Comparison of ENCODE assay signal across 8 cellular contexts in the genomic region with DNA sequence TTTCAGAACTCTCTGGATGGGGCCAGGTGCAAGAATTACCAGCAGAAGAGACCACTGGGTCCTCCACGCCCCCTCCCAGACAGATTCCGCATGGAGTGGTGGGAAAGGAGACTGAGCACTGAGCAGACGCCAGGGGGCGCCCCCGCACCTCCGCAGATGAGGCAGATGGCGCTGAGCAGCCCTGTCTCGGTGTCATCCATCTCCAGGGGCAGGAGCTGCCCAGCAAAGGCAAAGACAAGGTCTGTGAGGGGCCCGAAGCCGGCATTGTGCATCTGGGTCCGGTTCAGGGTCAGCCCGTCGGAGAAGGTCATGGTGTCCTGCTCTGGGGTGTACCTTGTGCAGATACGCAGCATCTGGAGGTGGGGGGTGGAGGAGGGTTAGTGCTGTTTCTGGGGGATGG. TPM values are rescaled to one million over a fixed set of nuclear protein-coding genes. Genes with fewer than 3 reads are reported as not detected.
DNase-seq lines count a peak whose midpoint lies in the region; ATAC-seq and TF ChIP-seq lines count a peak whose summit lies in the region.

No MANE protein-coding gene starts in this region.

- H3K27me3 Mint-ChIP-seq in activated naive CD8-positive, alpha-beta T cell treated with anti-CD3 and anti-CD28 coated beads for 36 hours, result no peaks in the 10 kb centered on the region

- H3K36me3 ChIP-seq in heart left ventricle, result peaks cover 0 to 56% (median 45%) of the 10 kb centered on the region in 9 donors

- DNase-seq in SIG-M5 treated with dmso at 0.1 percent for 504 hours (lab: John Stamatoyannopoulos, UW; ENCODE audit: unreplicated experiment), result peak; percentile 64
- DNase-seq in SIG-M5 (lab: John Stamatoyannopoulos, UW), result no peak
- peak; percentile 60 for DNase-seq in NCI-H1105 (lab: John Stamatoyannopoulos, UW)
- peak; percentile 67 for DNase-seq in SW480 (ENCODE audit: low spot score)
- peak; percentile 82 for DNase-seq in activated naive CD8-positive, alpha-beta T cell treated with anti-CD3 and anti-CD28 coated beads for 36 hours
- DNase-seq in heart left ventricle, result peak; percentile 84 to 92 (median 86)
- no peak for DNase-seq in retinal pigment epithelial cell (ENCODE audit: low read depth)

- TF ChIP-seq POLR2A in heart left ventricle (IDR thresholded peaks at IDR 0.05), result no peak

- intact Hi-C loops in heart left ventricle (cut with DNase I), result loop anchor here in 9 of 10 donors (1.0 to 10.0 kb wide), 9 partner anchors 37 to 291 kb away; partner anchors contain the start of genes ESPL1 (in 3 of the 9), TARBP2 (in 2 of the 9) and NPFF (in 1 of the 9)

- no peaks in the 10 kb centered on the region for H3K27me3 ChIP-seq in heart left ventricle

- H3K4me1 ChIP-seq in heart left ventricle, result peaks cover 19 to 74% (median 59%) of the 10 kb centered on the region in 12 donors

- no peaks in the 10 kb centered on the region for H3K9me3 ChIP-seq in heart left ventricle

- peak; percentile 74 to 82 (median 78) for ATAC-seq in heart left ventricle
- no peak for ATAC-seq in GM21528 (IDR thresholded peaks at IDR 0.05; ENCODE audit: low FRiP score, unreplicated experiment)

- TF ChIP-seq CTCF in heart left ventricle (IDR thresholded peaks at IDR 0.05) (peak; percentile 90 to 99 (median 96)), retinal pigment epithelial cell (conservative IDR thresholded peaks at IDR 0.05; ENCODE audit: low read depth, low read length) (peak; percentile 93)

- H3K27ac ChIP-seq in heart left ventricle, result peak overlapping the region in 11 of 12 donors; percentile 64 to 100 (median 98)

- peaks cover 39% of the 10 kb centered on the region for H3K36me3 Mint-ChIP-seq in activated naive CD8-positive, alpha-beta T cell treated with anti-CD3 and anti-CD28 coated beads for 36 hours

- H3K4me1 Mint-ChIP-seq in activated naive CD8-positive, alpha-beta T cell treated with anti-CD3 and anti-CD28 coated beads for 36 hours, result peaks cover 63% of the 10 kb centered on the region

- H3K4me3 Mint-ChIP-seq in activated naive CD8-positive, alpha-beta T cell treated with anti-CD3 and anti-CD28 coated beads for 36 hours, result no peak overlapping the region

- H3K27ac Mint-ChIP-seq in activated naive CD8-positive, alpha-beta T cell treated with anti-CD3 and anti-CD28 coated beads for 36 hours, result peak overlapping the region; percentile 39

- no peaks in the 10 kb centered on the region for H3K9me3 Mint-ChIP-seq in activated naive CD8-positive, alpha-beta T cell treated with anti-CD3 and anti-CD28 coated beads for 36 hours

- H3K4me3 ChIP-seq in heart left ventricle, result peak overlapping the region in 8 of 12 donors; percentile 1 to 60 (median 43)
- no peak overlapping the region for H3K4me3 ChIP-seq in retinal pigment epithelial cell (ENCODE audit: low read length)

- WGBS in heart left ventricle, 4 donors, result 6 to 14% (median 8%) methylated on average over 13 to 14 of the region's 14 CpGs

RNA-seq across cellular contexts. Expression of gene ITGB7, which starts 6.3 kb away (rescaled TPM):
- 100 to 1,000 TPM; 102 to 105 TPM for total RNA-seq in activated naive CD8-positive, alpha-beta T cell treated with anti-CD3 and anti-CD28 coated beads for 36 hours
- total RNA-seq in heart left ventricle, result 10 to 100 TPM in 1 of 9 donors, 1 to 10 TPM in 5, under 1 TPM in 3; 0.12 to 11.6 (median 1.4) TPM
- under 1 TPM; 0.50 to 0.75 TPM for polyA plus RNA-seq in heart left ventricle

RNA-seq across cellular contexts. Expression of gene RARG, which starts 18.7 kb away (rescaled TPM):
- total RNA-seq in activated naive CD8-positive, alpha-beta T cell treated with anti-CD3 and anti-CD28 coated beads for 36 hours, result 10 to 100 TPM; 22.7 to 26.0 TPM
- total RNA-seq in heart left ventricle, result 10 to 100 TPM in 7 of 9 donors, 1 to 10 TPM in 2; 6.4 to 22.5 (median 16.0) TPM
- 10 to 100 TPM in 1 of 2 donors, 1 to 10 TPM in 1; 7.4 to 10.2 TPM for polyA plus RNA-seq in heart left ventricle

RNA-seq across cellular contexts. Expression of gene CSAD, which starts 32.6 kb away (rescaled TPM):
- 10 to 100 TPM; 11.8 to 11.9 TPM for total RNA-seq in activated naive CD8-positive, alpha-beta T cell treated with anti-CD3 and anti-CD28 coated beads for 36 hours
- 10 to 100 TPM in 4 of 9 donors, 1 to 10 TPM in 5; 4.3 to 14.8 (median 8.2) TPM for total RNA-seq in heart left ventricle
- 10 to 100 TPM in 1 of 2 donors, 1 to 10 TPM in 1; 4.6 to 26.5 TPM for polyA plus RNA-seq in heart left ventricle

RNA-seq across cellular contexts. Expression of gene ZNF740, which starts 32.8 kb away (rescaled TPM):
- total RNA-seq in activated naive CD8-positive, alpha-beta T cell treated with anti-CD3 and anti-CD28 coated beads for 36 hours, result 10 to 100 TPM; 34.9 to 42.8 TPM
- 10 to 100 TPM in 7 of 9 donors, 1 to 10 TPM in 2; 4.8 to 27.4 (median 18.7) TPM for total RNA-seq in heart left ventricle
- polyA plus RNA-seq in heart left ventricle, result 1 to 10 TPM; 6.1 to 6.7 TPM

RNA-seq across cellular contexts. Expression of gene ESPL1, which starts 54.8 kb away (rescaled TPM):
- 10 to 100 TPM; 66.3 to 67.7 TPM for total RNA-seq in activated naive CD8-positive, alpha-beta T cell treated with anti-CD3 and anti-CD28 coated beads for 36 hours
- total RNA-seq in heart left ventricle, result 1 to 10 TPM in 2 of 9 donors, under 1 TPM in 7; 0.06 to 6.1 (median 0.43) TPM
- polyA plus RNA-seq in heart left ventricle, result under 1 TPM; 0.15 to 0.18 TPM

Comparison
In these comparisons a context has a peak if more than half of its experiments do, and no peak if none do; other contexts are left out.
1. DNase-seq: peak in SIG-M5 treated with dmso at 0.1 percent for 504 hours (single experiment), NCI-H1105 (single experiment), SW480 (single experiment), activated naive CD8-positive, alpha-beta T cell treated with anti-CD3 and anti-CD28 coated beads for 36 hours (single experiment) and heart left ventricle (5 of 5); none in SIG-M5 (single experiment) and retinal pigment epithelial cell (single experiment).
2. RNA of gene ITGB7, which starts 6.3 kb away (total RNA-seq): 102 to 105 TPM in activated naive CD8-positive, alpha-beta T cell treated with anti-CD3 and anti-CD28 coated beads for 36 hours; 0.12 to 11.6 TPM in heart left ventricle; every median in the first group is over 4 times any median in the second.